In the genomic region with DNA sequence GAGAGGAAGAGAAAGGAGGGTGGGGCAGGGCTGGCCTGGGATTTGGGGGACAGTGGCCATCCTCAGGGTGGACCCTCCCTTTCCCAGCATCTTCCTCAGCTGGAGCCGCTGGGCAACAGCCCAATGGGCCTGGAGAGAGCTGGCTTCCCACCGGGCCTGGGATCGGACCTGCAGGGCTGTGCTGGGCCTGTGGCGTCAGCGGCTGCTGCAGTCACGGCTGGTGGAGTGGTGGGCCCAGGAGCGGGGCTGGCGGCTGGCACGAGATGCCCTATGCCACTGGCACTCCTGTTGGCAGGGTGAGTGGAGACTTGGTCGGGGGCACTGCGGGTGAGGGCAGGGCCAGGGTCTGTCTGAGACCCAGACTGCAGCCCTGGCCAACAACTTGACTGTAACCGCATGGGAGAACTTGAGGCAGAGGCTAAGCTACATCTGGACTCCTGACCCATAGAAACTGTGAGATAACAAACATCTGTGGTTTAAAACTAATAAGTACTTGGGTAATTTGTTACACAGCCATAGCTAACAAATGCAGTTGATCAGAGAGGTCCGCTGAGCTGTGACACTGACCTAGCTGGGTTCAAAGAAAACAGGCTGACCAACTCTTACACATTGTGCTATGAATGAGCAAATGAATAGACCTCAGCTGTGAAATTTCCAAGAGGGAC, we compare ENCODE assay signal across 1 cellular context.
TF ChIP-seq lines count a peak whose summit lies in the region.

No MANE protein-coding gene starts in this region.

TF ChIP-seq in IMR-90, 13 proteins besides CTCF, POLR2A, EP300 and RAD21:
- no peak for TF ChIP-seq CEBPB (IDR thresholded peaks at IDR 0.05; ENCODE audit: low read depth, low read length)
- no peak for TF ChIP-seq MXI1 (IDR thresholded peaks at IDR 0.05; ENCODE audit: borderline replicate concordance, low read depth, low read length)
- no peak for TF ChIP-seq USF2 (IDR thresholded peaks at IDR 0.05; ENCODE audit: low read depth, low read length)
- no peak for TF ChIP-seq NFE2L2 (IDR thresholded peaks at IDR 0.05; ENCODE audit: low read depth, low read length)
- TF ChIP-seq FOS (IDR thresholded peaks at IDR 0.05; ENCODE audit: low read depth, low read length) = no peak
- TF ChIP-seq RFX5 (IDR thresholded peaks at IDR 0.05; ENCODE audit: low read depth, low read length) = no peak
- TF ChIP-seq BHLHE40 (IDR thresholded peaks at IDR 0.05; ENCODE audit: low read depth, low read length) = no peak
- no peak for TF ChIP-seq MAZ (IDR thresholded peaks at IDR 0.05; ENCODE audit: borderline replicate concordance, low read depth, low read length)
- no peak for TF ChIP-seq CHD1 (IDR thresholded peaks at IDR 0.05; ENCODE audit: low read depth, low read length)
- TF ChIP-seq, protein P1, sequence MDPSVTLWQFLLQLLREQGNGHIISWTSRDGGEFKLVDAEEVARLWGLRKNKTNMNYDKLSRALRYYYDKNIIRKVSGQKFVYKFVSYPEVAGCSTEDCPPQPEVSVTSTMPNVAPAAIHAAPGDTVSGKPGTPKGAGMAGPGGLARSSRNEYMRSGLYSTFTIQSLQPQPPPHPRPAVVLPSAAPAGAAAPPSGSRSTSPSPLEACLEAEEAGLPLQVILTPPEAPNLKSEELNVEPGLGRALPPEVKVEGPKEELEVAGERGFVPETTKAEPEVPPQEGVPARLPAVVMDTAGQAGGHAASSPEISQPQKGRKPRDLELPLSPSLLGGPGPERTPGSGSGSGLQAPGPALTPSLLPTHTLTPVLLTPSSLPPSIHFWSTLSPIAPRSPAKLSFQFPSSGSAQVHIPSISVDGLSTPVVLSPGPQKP (IDR thresholded peaks at IDR 0.05; ENCODE audit: borderline replicate concordance, low read depth, low read length) = no peak
- TF ChIP-seq SMC3 (IDR thresholded peaks at IDR 0.05; ENCODE audit: low read depth, low read length) = no peak
- TF ChIP-seq RCOR1 (IDR thresholded peaks at IDR 0.05; ENCODE audit: insufficient replicate concordance, low read length) = no peak
- no peak for TF ChIP-seq MAFK (IDR thresholded peaks at IDR 0.05; ENCODE audit: low read depth, low read length)
